In the genomic region with DNA sequence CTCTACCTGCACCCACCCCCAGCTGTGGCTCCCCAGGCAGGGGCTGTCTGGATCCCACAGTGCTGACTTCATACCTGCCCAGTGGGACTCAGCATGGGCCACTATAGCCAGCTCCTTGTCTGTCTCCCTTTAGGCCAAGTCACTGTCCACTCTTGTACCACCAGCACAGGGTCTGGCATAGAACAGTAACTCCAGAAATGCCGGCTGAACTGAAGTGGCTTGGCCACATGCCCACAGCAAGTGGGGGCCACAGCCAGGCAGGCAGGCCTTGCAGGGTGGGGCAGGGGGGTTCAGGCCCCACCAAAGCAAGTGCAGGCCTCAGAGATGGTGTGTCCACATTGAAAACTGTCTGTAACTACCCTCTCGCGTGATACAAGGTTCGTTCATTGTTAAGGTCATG, we compare ENCODE assay signal across 12 cellular contexts.
DNase-seq lines count a peak whose midpoint lies in the region; ATAC-seq and TF ChIP-seq lines count a peak whose summit lies in the region.
"Had no signal": no experiment of that assay in that cellular context is flagged by ENCODE, and none has a peak within 500 bp of the region (broad histone marks: within the 10 kb centered on the region; RNA-seq: fewer than 3 reads in every experiment).

No MANE protein-coding gene starts in this region.

- H3K56ac ChIP-seq in mesendoderm (ENCODE audit: low read length), result peak overlapping the region; percentile 54

- H3K79me1 ChIP-seq in mesendoderm (ENCODE audit: low read length), result no peaks in the 10 kb centered on the region

- no peaks in the 10 kb centered on the region for H3K36me3 ChIP-seq in BLaER1 treated with 17β-estradiol and CSF1 and Interleukin-3, amounts not matched to agents 10 nM and 100 nM
- H3K36me3 ChIP-seq in mesendoderm (ENCODE audit: control insufficient read depth, insufficient read depth, low read length) (no peaks in the 10 kb centered on the region), smooth muscle cell (ENCODE audit: low read depth) (no peaks in the 10 kb centered on the region), SK-N-SH (replicated peaks in 1 of 2; ENCODE audit: control insufficient read depth in 1 of 2, insufficient read depth in 2 of 2, low read length in 1 of 2) (no peaks in the 10 kb centered on the region), GM23338 (ENCODE audit: insufficient read depth) (no peaks in the 10 kb centered on the region)

- CTCF ChIA-PET in SK-N-SH (lab: Yijun Ruan, JAX), result interaction anchor here (1.1 to 1.5 kb wide), 2 partner anchors 9 to 353 kb away, joined by 3 read pairs; no protein-coding TSS in a partner anchor

- H3K79me2 ChIP-seq in mesendoderm (ENCODE audit: control insufficient read depth, insufficient read depth, low read length), result no peaks in the 10 kb centered on the region
- no peaks in the 10 kb centered on the region for H3K79me2 ChIP-seq in smooth muscle cell (ENCODE audit: low read depth)
- H3K79me2 ChIP-seq in SK-N-SH (ENCODE audit: insufficient read depth), result no peaks in the 10 kb centered on the region
- H3K79me2 ChIP-seq in GM23338 (replicated peaks; ENCODE audit: insufficient read depth), result no peaks in the 10 kb centered on the region

- TF ChIP-seq RAD21 in SK-N-SH (IDR thresholded peaks at IDR 0.05; ENCODE audit: low read length), result no peak

- H3K9me3 Mint-ChIP-seq in brain (peaks cover 0 to 10% (median 5%) of the 10 kb centered on the region in 5 experiments), GM23338 (peaks cover 17% of the 10 kb centered on the region)

- H2BK15ac ChIP-seq in mesendoderm (replicated peaks; ENCODE audit: low read depth), result no peak overlapping the region

- H3K27ac ChIP-seq in BLaER1 treated with 17β-estradiol and CSF1 and Interleukin-3, amounts not matched to agents 10 nM and 100 nM, result peak overlapping the region in 2 of 11 experiments; percentile 15 to 29; a peak in 1 of 22 replicates
- H3K27ac ChIP-seq in mesendoderm (ENCODE audit: low read depth, low read length) (no peak overlapping the region), smooth muscle cell (ENCODE audit: low read depth) (peak overlapping the region; percentile 47), SK-N-SH (ENCODE audit: low read depth in 2 of 2, low read length in 1 of 2) (no peak overlapping the region), GM23338 (ENCODE audit: low read depth) (no peak overlapping the region)
- H3K27ac ChIP-seq: C4-2B had no signal

- peaks cover 9 to 33% (median 22%) of the 10 kb centered on the region in 10 experiments; a peak in 18 of 20 replicates for H3K4me1 ChIP-seq in BLaER1 treated with 17β-estradiol and CSF1 and Interleukin-3, amounts not matched to agents 10 nM and 100 nM
- H3K4me1 ChIP-seq in mesendoderm (ENCODE audit: control insufficient read depth, low read depth, low read length), result peaks cover 7% of the 10 kb centered on the region
- peaks cover 16% of the 10 kb centered on the region for H3K4me1 ChIP-seq in smooth muscle cell (ENCODE audit: low read depth)
- peaks cover 0 to 9% of the 10 kb centered on the region in 2 experiments; a peak in 1 of 4 replicates for H3K4me1 ChIP-seq in SK-N-SH (ENCODE audit: control insufficient read depth in 1 of 2, insufficient read depth in 2 of 2, low read depth in 1 of 2, low read length in 1 of 2)
- peaks cover 22% of the 10 kb centered on the region for H3K4me1 ChIP-seq in GM23338 (ENCODE audit: insufficient read depth)

- no peak overlapping the region for H3K4me3 ChIP-seq in BLaER1 treated with 17β-estradiol and CSF1 and Interleukin-3, amounts not matched to agents 10 nM and 100 nM
- no peak overlapping the region for H3K4me3 ChIP-seq in mesendoderm (ENCODE audit: low read length)
- H3K4me3 ChIP-seq in smooth muscle cell, result no peak overlapping the region
- H3K4me3 ChIP-seq in SK-N-SH (ENCODE audit: low read depth in 2 of 2, low read length in 1 of 2), result no peak overlapping the region
- no peak overlapping the region for H3K4me3 ChIP-seq in GM23338

- no peak overlapping the region for H3K18ac ChIP-seq in mesendoderm (ENCODE audit: low read length)

- no peak overlapping the region for H3K23ac ChIP-seq in mesendoderm (ENCODE audit: low read length)

- peaks cover 11% of the 10 kb centered on the region for H3K27me3 Mint-ChIP-seq in brain
- H3K27me3 Mint-ChIP-seq in GM23338 (ENCODE audit: insufficient read depth, low read depth, poor library complexity), result peaks cover 14% of the 10 kb centered on the region

- TF ChIP-seq EP300 in SK-N-SH (IDR thresholded peaks at IDR 0.05; ENCODE audit: borderline replicate concordance in 1 of 2, low read depth in 1 of 2, low read length in 1 of 2), result no peak

- H3K27ac Mint-ChIP-seq in brain (peak overlapping the region in 3 of 5 experiments; percentile 32 to 87 (median 74)), GM23338 (no peak overlapping the region)
- H3K27ac Mint-ChIP-seq: HFFc6 had no signal

- no peak overlapping the region for H2BK120ac ChIP-seq in mesendoderm (ENCODE audit: low read depth, low read length)

- DNase-seq in mesendoderm (no peak), smooth muscle cell (lab: John Stamatoyannopoulos, UW; ENCODE audit: unreplicated experiment) (no peak), SK-N-SH (no peak), NCI-H510A (lab: John Stamatoyannopoulos, UW) (no peak), GM23338 (ENCODE audit: low spot score) (no peak)
- DNase-seq: HFFc6, NCI-H2081 treated with DMSO at 0.1 percent for 48 hours, NCI-H524 treated with DMSO at 0.1 percent for 48 hours, SHP77 treated with DMSO at 0.1 percent for 48 hours had no signal

- no peak overlapping the region for H4K5ac ChIP-seq in mesendoderm (ENCODE audit: low read length)

- peaks cover 0 to 4% (median 0%) of the 10 kb centered on the region in 11 experiments; a peak in 2 of 22 replicates for H3K27me3 ChIP-seq in BLaER1 treated with 17β-estradiol and CSF1 and Interleukin-3, amounts not matched to agents 10 nM and 100 nM
- H3K27me3 ChIP-seq in mesendoderm (ENCODE audit: insufficient read depth, low read length, poor library complexity) (no peaks in the 10 kb centered on the region), smooth muscle cell (ENCODE audit: low read depth) (no peaks in the 10 kb centered on the region), SK-N-SH (ENCODE audit: insufficient read depth) (no peaks in the 10 kb centered on the region), GM23338 (ENCODE audit: insufficient read depth) (no peaks in the 10 kb centered on the region)

- peak overlapping the region; percentile 72 for H2AFZ ChIP-seq in smooth muscle cell (ENCODE audit: low read depth)
- no peak overlapping the region for H2AFZ ChIP-seq in SK-N-SH (ENCODE audit: low read depth)
- H2AFZ ChIP-seq in GM23338, result no peak overlapping the region

- peaks cover 46% of the 10 kb centered on the region for H3K4me1 Mint-ChIP-seq in brain
- peaks cover 42% of the 10 kb centered on the region for H3K4me1 Mint-ChIP-seq in GM23338

- H3K4me3 Mint-ChIP-seq in brain, result no peak overlapping the region
- no peak overlapping the region for H3K4me3 Mint-ChIP-seq in GM23338
- H3K4me3 Mint-ChIP-seq: HFFc6 had no signal

- peaks cover 5% of the 10 kb centered on the region for H3F3A ChIP-seq in smooth muscle cell (ENCODE audit: low read depth)
- no peaks in the 10 kb centered on the region for H3F3A ChIP-seq in SK-N-SH (replicated peaks; ENCODE audit: insufficient read depth)
- H3F3A ChIP-seq in GM23338 (replicated peaks; ENCODE audit: low read depth), result peaks cover 15% of the 10 kb centered on the region

- peak overlapping the region; percentile 48 for H2BK5ac ChIP-seq in mesendoderm (ENCODE audit: low read length)

- 0 out of 22 replicates have a peak overlapping the region, but pooled peaks of 1 of the 11 experiments have one; percentile 7 for H3K9ac ChIP-seq in BLaER1 treated with 17β-estradiol and CSF1 and Interleukin-3, amounts not matched to agents 10 nM and 100 nM
- H3K9ac ChIP-seq in mesendoderm (ENCODE audit: low read length) (no peak overlapping the region), smooth muscle cell (ENCODE audit: low read depth) (no peak overlapping the region), SK-N-SH (no peak overlapping the region)

- TF ChIP-seq CTCF in brain (conservative IDR thresholded peaks at IDR 0.05) (no peak), smooth muscle cell (IDR thresholded peaks at IDR 0.05; ENCODE audit: borderline replicate concordance, insufficient read depth, poor library complexity, severe bottlenecking) (no peak), SK-N-SH (IDR thresholded peaks at IDR 0.05) (no peak), GM23338 (conservative IDR thresholded peaks at IDR 0.05; ENCODE audit: low read depth in 2 of 2) (no peak)

- H3K36me3 Mint-ChIP-seq in brain (peaks cover 6% of the 10 kb centered on the region), GM23338 (ENCODE audit: low read depth) (peaks cover 13% of the 10 kb centered on the region; the same call in 2 of the 3 replicates)

- no peaks in the 10 kb centered on the region; a peak in 1 of 22 replicates for H4K20me1 ChIP-seq in BLaER1 treated with 17β-estradiol and CSF1 and Interleukin-3, amounts not matched to agents 10 nM and 100 nM
- no peaks in the 10 kb centered on the region for H4K20me1 ChIP-seq in smooth muscle cell (ENCODE audit: low read depth)
- H4K20me1 ChIP-seq in SK-N-SH (ENCODE audit: insufficient read depth), result no peaks in the 10 kb centered on the region
- H4K20me1 ChIP-seq in GM23338 (replicated peaks; ENCODE audit: insufficient read depth), result no peaks in the 10 kb centered on the region

- H3K9me2 ChIP-seq in SK-N-SH, result no peaks in the 10 kb centered on the region
- H3K9me2 ChIP-seq in GM23338 (ENCODE audit: insufficient read depth), result 0 out of 2 replicates have a peak, but pooled peaks cover 3% of the 10 kb centered on the region

- no peak for ATAC-seq in GM23338

- H3K4ac ChIP-seq in mesendoderm (ENCODE audit: low read depth, low read length), result peak overlapping the region; percentile 85

- H4K8ac ChIP-seq in mesendoderm (ENCODE audit: low read depth, low read length), result no peak overlapping the region

- H2AK5ac ChIP-seq in mesendoderm (ENCODE audit: low read length), result peak overlapping the region; percentile 73

- WGBS in mesendoderm (ENCODE audit: extremely low coverage, insufficient coverage, low lambda C conversion rate), result no CpG with 5 or more reads among the region's 4 CpGs
- 95% methylated on average over 4 of the region's 4 CpGs for WGBS in smooth muscle cell (ENCODE audit: low lambda C conversion rate)
- 70% methylated on average over 3 of the region's 4 CpGs for WGBS in SK-N-SH (ENCODE audit: low lambda C conversion rate)

- peaks cover 6 to 32% (median 19%) of the 10 kb centered on the region in 11 experiments; a peak in 19 of 22 replicates for H3K9me3 ChIP-seq in BLaER1 treated with 17β-estradiol and CSF1 and Interleukin-3, amounts not matched to agents 10 nM and 100 nM (replicated peaks in 1 of 11)
- H3K9me3 ChIP-seq in smooth muscle cell (replicated peaks; ENCODE audit: low read depth) (no peaks in the 10 kb centered on the region), SK-N-SH (no peaks in the 10 kb centered on the region)

- POLR2A ChIA-PET in SK-N-SH (lab: Yijun Ruan, JAX), result no interaction called here

- peak overlapping the region; percentile 6 to 82 (median 65); a peak in 16 of 22 replicates for H3K4me2 ChIP-seq in BLaER1 treated with 17β-estradiol and CSF1 and Interleukin-3, amounts not matched to agents 10 nM and 100 nM
- H3K4me2 ChIP-seq in mesendoderm (ENCODE audit: low read length) (no peak overlapping the region), smooth muscle cell (peak overlapping the region; percentile 11), SK-N-SH (no peak overlapping the region), GM23338 (no peak overlapping the region)

Comparison
In these comparisons a context has a peak if more than half of its experiments do, and no peak if none do; other contexts are left out.
1. H3K4me2 ChIP-seq: peak in BLaER1 treated with 17β-estradiol and CSF1 and Interleukin-3, amounts not matched to agents 10 nM and 100 nM (11 of 11) and smooth muscle cell (single experiment); none in mesendoderm (single experiment), SK-N-SH (single experiment) and GM23338 (single experiment).